In the genomic region with DNA sequence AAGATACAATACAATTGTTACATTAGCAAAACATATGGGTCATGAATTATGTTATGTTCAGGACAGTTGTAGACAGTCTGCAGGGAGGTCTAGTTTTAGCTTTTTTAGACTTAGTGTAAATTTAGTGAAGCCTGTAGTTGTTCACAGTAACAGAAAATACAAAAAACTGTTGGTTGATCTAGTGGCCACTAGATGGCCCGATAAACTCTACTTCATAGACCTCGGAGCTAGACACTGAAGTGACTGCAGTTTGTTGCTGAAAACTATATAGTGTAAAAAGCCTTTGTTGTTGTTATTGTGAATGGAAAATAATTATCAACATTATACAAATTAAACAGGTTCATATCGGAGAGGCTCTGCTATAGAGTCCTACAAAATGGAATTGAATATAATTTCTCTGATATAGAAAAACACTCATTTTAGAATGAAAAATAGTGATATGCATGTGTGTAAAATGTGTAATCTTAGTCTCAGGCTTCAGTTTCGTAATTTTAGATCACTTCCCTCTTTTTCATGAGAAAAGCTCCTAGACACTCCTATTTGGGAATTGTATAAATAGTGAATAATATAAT, we compare ENCODE assay signal across 10 cellular contexts. TPM values are rescaled to one million over a fixed set of nuclear protein-coding genes. Genes with fewer than 3 reads are reported as not detected.
A peak's percentile ranks its signal among the peaks of the same experiment; 100 is the strongest.
DNase-seq lines count a peak whose midpoint lies in the region; ATAC-seq, FAIRE-seq and TF ChIP-seq lines count a peak whose summit lies in the region.
"Had no signal": no experiment of that assay in that cellular context is flagged by ENCODE, and none has a peak within 500 bp of the region (broad histone marks: within the 10 kb centered on the region; RNA-seq: fewer than 3 reads in every experiment).

No MANE protein-coding gene starts in this region.

- 0 out of 2 replicates have a peak overlapping the region, but pooled peaks have one; percentile 22 for H3K4me3 ChIP-seq in GM23338

- no peaks in the 10 kb centered on the region for H3K79me2 ChIP-seq in GM23338 (replicated peaks; ENCODE audit: insufficient read depth)

- peaks cover 5% of the 10 kb centered on the region; the same call in 2 of the 3 replicates for H3K36me3 Mint-ChIP-seq in GM23338 (ENCODE audit: low read depth)

- ATAC-seq in GM23338 (peak; percentile 82), GM21360 (IDR thresholded peaks at IDR 0.05; ENCODE audit: unreplicated experiment) (no peak), HG02571 (IDR thresholded peaks at IDR 0.05; ENCODE audit: unreplicated experiment) (no peak)

- H3K9me2 ChIP-seq in GM23338 (ENCODE audit: insufficient read depth) = no peaks in the 10 kb centered on the region

- peak overlapping the region; percentile 44; the same call in 1 of the 2 replicates for H3K4me2 ChIP-seq in GM23338

- POLR2A ChIA-PET in GM10248 (lab: Yijun Ruan, JAX) = no interaction called here

- CTCF ChIA-PET in GM10248 (lab: Yijun Ruan, JAX) = interaction anchor here (1.6 kb wide), 1 partner anchor 13 kb away, joined by 5 read pairs; no protein-coding TSS in a partner anchor

- H4K20me1 ChIP-seq in GM23338 (replicated peaks; ENCODE audit: insufficient read depth) = no peaks in the 10 kb centered on the region

- no peaks in the 10 kb centered on the region; the same call in 2 of the 3 replicates for H3K4me1 Mint-ChIP-seq in GM23338

- peak; percentile 72 for FAIRE-seq in frontal cortex (lab: Jason Lieb, UNC)

- H3K36me3 ChIP-seq in GM23338 (ENCODE audit: insufficient read depth) = no peaks in the 10 kb centered on the region

- TF ChIP-seq CTCF in 22Rv1 (IDR thresholded peaks at IDR 0.05) = peak; percentile 79
- TF ChIP-seq CTCF in GM23338 (conservative IDR thresholded peaks at IDR 0.05; ENCODE audit: low read depth in 2 of 2) = peak; percentile 49 to 70
- TF ChIP-seq CTCF in GM10248 (IDR thresholded peaks at IDR 0.05; ENCODE audit: control extremely low read depth, extremely low read depth, low read depth, missing control alignments) = no peak

- H3K4me1 ChIP-seq in GM23338 (ENCODE audit: insufficient read depth) = no peaks in the 10 kb centered on the region

- H3F3A ChIP-seq in GM23338 (replicated peaks; ENCODE audit: low read depth) = no peaks in the 10 kb centered on the region

- H3K27me3 Mint-ChIP-seq in GM23338 (ENCODE audit: insufficient read depth, low read depth, poor library complexity) = peaks cover 43% of the 10 kb centered on the region

- peak; percentile 62 for DNase-seq in GM23338 (ENCODE audit: low spot score)
- peak; percentile 58 for DNase-seq in OCI-M1 (lab: John Stamatoyannopoulos, UW)
- DNase-seq in frontal cortex (ENCODE audit: low spot score in 2 of 2) = no peak
- no peak for DNase-seq in HK-2 (ENCODE audit: unreplicated experiment)
- DNase-seq in GM10248 (ENCODE audit: extremely low spot score) = no peak
- DNase-seq: NCI-H2081 treated with DMSO at 0.1 percent for 48 hours, occipital lobe had no signal

- H3K9me3 Mint-ChIP-seq in GM23338 = peaks cover 72% of the 10 kb centered on the region

- peaks cover 83% of the 10 kb centered on the region for H3K27me3 ChIP-seq in GM23338 (ENCODE audit: insufficient read depth)

- no peak overlapping the region for H3K27ac Mint-ChIP-seq in GM23338

- H3K27ac ChIP-seq in 22Rv1 (no peak overlapping the region), GM23338 (ENCODE audit: low read depth) (no peak overlapping the region)

- H2AFZ ChIP-seq in GM23338 = no peak overlapping the region

- peak overlapping the region; percentile 35; the same call in 2 of the 3 replicates for H3K4me3 Mint-ChIP-seq in GM23338

TF ChIP-seq in GM23338, 12 proteins besides CTCF, POLR2A, EP300 and RAD21:
- TF ChIP-seq STAT1 (IDR thresholded peaks at IDR 0.05; ENCODE audit: unreplicated experiment) (no peak), ZNF331 (CRISPR knock-in tag; IDR thresholded peaks at IDR 0.05; ENCODE audit: low read depth) (no peak), NANOG (IDR thresholded peaks at IDR 0.05; ENCODE audit: borderline replicate concordance) (no peak), EZH2 (IDR thresholded peaks at IDR 0.05; ENCODE audit: low read depth, unreplicated experiment) (no peak)

RNA-seq across cellular contexts. Expression of a gene that starts 18.3 kb away (rescaled TPM):
- total RNA-seq in GM23338 (2014; rRNA removed; shearing (Covaris generic)) = 10.1 and 10.2 TPM in 2 replicates
- polyA plus RNA-seq in GM23338 (2016; fragmentation: Nextera tagmentation; extraction: Ambion mirVana) = 4.8 and 6.0 TPM in 2 replicates
- 2.4 TPM for total RNA-seq in frontal cortex

RNA-seq across cellular contexts. Expression of a gene that starts 57.8 kb away (rescaled TPM):
- total RNA-seq in GM23338 (2014; rRNA removed; shearing (Covaris generic)) = 91.6 and 98.1 TPM in 2 replicates
- polyA plus RNA-seq in GM23338 (2016; fragmentation: Nextera tagmentation; extraction: Ambion mirVana) = 43.7 and 48.1 TPM in 2 replicates
- total RNA-seq in frontal cortex = 97.0 TPM

Comparison
In these comparisons a context has a peak if more than half of its experiments do, and no peak if none do; other contexts are left out.
1. DNase-seq: peak in GM23338 (single experiment) and OCI-M1 (single experiment); none in frontal cortex (0 of 2), HK-2 (single experiment) and GM10248 (single experiment).